ENCODE assay signal across 33 cellular contexts in genomic region chr11:69825941-69826340, GRCh38. TPM values are rescaled to one million over a fixed set of nuclear protein-coding genes. Genes with fewer than 3 reads are reported as not detected.
"Had no signal": no experiment of that assay in that cellular context is flagged by ENCODE, and none has a peak within 500 bp of the region (broad histone marks: within the 10 kb centered on the region; RNA-seq: fewer than 3 reads in every experiment).

No MANE protein-coding gene starts in this region.

- H3K27ac Mint-ChIP-seq: mesothelial cell of epicardium; naive B cell; nephron progenitor cell; stimulated activated effector memory CD8-positive, alpha-beta T cell treated with anti-CD3 and anti-CD28 coated beads, Interleukin-12 subunit alpha, Interleukin-12 subunit beta, amount 100 ng/mL, for 72 hours had no signal

- H3K4me1 ChIP-seq: gastrocnemius medialis, prostate gland, right atrium auricular region, stomach, thyroid gland, vagina had no signal

- H3K4me2 ChIP-seq: smooth muscle cell had no signal

- H3K9me3 Mint-ChIP-seq: mesothelial cell of epicardium; nephron progenitor cell; stimulated activated effector memory CD8-positive, alpha-beta T cell treated with anti-CD3 and anti-CD28 coated beads, Interleukin-12 subunit alpha, Interleukin-12 subunit beta, amount 100 ng/mL, for 72 hours had no signal

- DNase-seq: cortex of kidney; foreskin fibroblast; gastrocnemius medialis; head of caudate nucleus; mesenchymal stem cell; naive B cell; nephron progenitor cell; stimulated activated CD4-positive, alpha-beta T cell treated with anti-CD3 and anti-CD28 coated beads, Interleukin-2, amount 100 ng/mL, for 24 hours; stimulated activated CD4-positive, alpha-beta T cell treated with anti-CD3 and anti-CD28 coated beads, Interleukin-4, amount 100 ng/mL, for 24 hours; stimulated activated naive CD4-positive, alpha-beta T cell treated with Interleukin-2 at 50 U/mL for 16 hours; stomach; thyroid gland; trophoblast cell had no signal

- H3K4me3 ChIP-seq: gastrocnemius medialis, mucosa of descending colon, prostate gland, right atrium auricular region, smooth muscle cell, stomach, thyroid gland, vagina had no signal

- H3K9me3 ChIP-seq: gastrocnemius medialis, mucosa of descending colon, neutrophil, prostate gland, right atrium auricular region, thyroid gland, vagina had no signal

- H3K36me3 Mint-ChIP-seq: mesothelial cell of epicardium; naive B cell; stimulated activated effector memory CD8-positive, alpha-beta T cell treated with anti-CD3 and anti-CD28 coated beads, Interleukin-12 subunit alpha, Interleukin-12 subunit beta, amount 100 ng/mL, for 72 hours had no signal

- ATAC-seq: esophagus mucosa; gastrocnemius medialis; left lobe of liver; sciatic nerve; stimulated activated effector memory CD8-positive, alpha-beta T cell treated with anti-CD3 and anti-CD28 coated beads, Interleukin-12 subunit alpha, Interleukin-12 subunit beta, amount 100 ng/mL, for 72 hours had no signal

- H3K4me3 Mint-ChIP-seq: mesothelial cell of epicardium; naive B cell; nephron progenitor cell; stimulated activated effector memory CD8-positive, alpha-beta T cell treated with anti-CD3 and anti-CD28 coated beads, Interleukin-12 subunit alpha, Interleukin-12 subunit beta, amount 100 ng/mL, for 72 hours had no signal

- H3K4me1 Mint-ChIP-seq: mesothelial cell of epicardium; naive B cell; stimulated activated effector memory CD8-positive, alpha-beta T cell treated with anti-CD3 and anti-CD28 coated beads, Interleukin-12 subunit alpha, Interleukin-12 subunit beta, amount 100 ng/mL, for 72 hours had no signal

- H3K27me3 ChIP-seq: right atrium auricular region, thyroid gland, vagina had no signal

- H3K27ac ChIP-seq: gastrocnemius medialis, neutrophil, prostate gland, right atrium auricular region, stomach, thyroid gland, vagina had no signal

- H3K36me3 ChIP-seq: gastrocnemius medialis, neutrophil, prostate gland, right atrium auricular region, stomach, thyroid gland, vagina had no signal

RNA-seq across cellular contexts. Expression of gene FGF3, which starts 6.7 kb away (rescaled TPM):
- total RNA-seq: dermis microvascular lymphatic vessel endothelial cell, esophagus mucosa, gastrocnemius medialis, glomerular endothelial cell, left lobe of liver, lower leg skin, lung microvascular endothelial cell, mesothelial cell of epicardium, mucosa of descending colon, omental fat pad, prostate gland, right atrium auricular region, sciatic nerve, smooth muscle cell, stomach, subcutaneous adipose tissue, temporal lobe, thyroid gland, ureter, vagina had no signal
- polyA plus RNA-seq: keratinocyte, smooth muscle cell, stomach had no signal

RNA-seq across cellular contexts. Expression of gene FGF4, which starts 50.8 kb away (rescaled TPM):
- total RNA-seq: dermis microvascular lymphatic vessel endothelial cell, esophagus mucosa, gastrocnemius medialis, glomerular endothelial cell, left lobe of liver, lower leg skin, lung microvascular endothelial cell, mesothelial cell of epicardium, mucosa of descending colon, omental fat pad, right atrium auricular region, smooth muscle cell, stomach, subcutaneous adipose tissue, temporal lobe, thyroid gland, ureter, vagina had no signal
- polyA plus RNA-seq: keratinocyte, smooth muscle cell, stomach had no signal
